Comparison of ENCODE assay signal across 18 cellular contexts in genomic region chr7:120180221-120180620, GRCh38.
DNase-seq lines count a peak whose midpoint lies in the region; ATAC-seq and TF ChIP-seq lines count a peak whose summit lies in the region.
"Had no signal": no experiment of that assay in that cellular context is flagged by ENCODE, and none has a peak within 500 bp of the region (broad histone marks: within the 10 kb centered on the region; RNA-seq: fewer than 3 reads in every experiment).

No MANE protein-coding gene starts in this region.

- TF ChIP-seq EP300 in gastroesophageal sphincter (IDR thresholded peaks at IDR 0.05): no peak

- intact Hi-C loops in ascending aorta (cut with DNase I): no loop called here
- intact Hi-C loops in tibial artery (cut with DNase I; ENCODE audit: low total_unique reads): no loop called here

- no peaks in the 10 kb centered on the region for H3K27me3 ChIP-seq in ascending aorta
- no peaks in the 10 kb centered on the region for H3K27me3 ChIP-seq in gastroesophageal sphincter
- H3K27me3 ChIP-seq in tibial artery: no peaks in the 10 kb centered on the region
- H3K27me3 ChIP-seq: Peyer's patch had no signal

- WGBS in gastroesophageal sphincter (ENCODE audit: low coverage in 1 of 2), 2 donors: 45 to 66% methylated on average over 2 of the region's 2 CpGs

- H3K9me3 ChIP-seq in ascending aorta (no peaks in the 10 kb centered on the region), gastroesophageal sphincter (no peaks in the 10 kb centered on the region), tibial artery (no peaks in the 10 kb centered on the region)
- H3K9me3 ChIP-seq: Caco-2, HAP-1, Peyer's patch had no signal

- peak; percentile 39 for ATAC-seq in gastroesophageal sphincter
- no peak for ATAC-seq in HG03432 (IDR thresholded peaks at IDR 0.05; ENCODE audit: unreplicated experiment)
- ATAC-seq: Right ventricle myocardium inferior had no signal

- H3K27ac ChIP-seq in ascending aorta: peak overlapping the region; percentile 15 to 48
- H3K27ac ChIP-seq in gastroesophageal sphincter: no peak overlapping the region
- H3K27ac ChIP-seq in tibial artery: peak overlapping the region; percentile 6 to 48
- H3K27ac ChIP-seq: KMS-11, Peyer's patch, SK-N-MC had no signal

- peak; percentile 14 for DNase-seq in AG10803 (ENCODE audit: low read depth)
- no peak for DNase-seq in ascending aorta (ENCODE audit: low spot score in 2 of 2)
- DNase-seq in tibial artery: no peak
- no peak for DNase-seq in GM10266 (ENCODE audit: extremely low spot score)
- no peak for DNase-seq in NCI-H1694 (lab: John Stamatoyannopoulos, UW)
- DNase-seq: Caco-2; CD4-positive, CD25-positive, alpha-beta regulatory T cell; DMS153; NCI-H1092; NCI-H146; NCI-H524; Peyer's patch had no signal

- H3K4me1 ChIP-seq in ascending aorta (no peaks in the 10 kb centered on the region), gastroesophageal sphincter (peaks cover 0 to 5% (median 0%) of the 10 kb centered on the region in 3 donors), tibial artery (peaks cover 0 to 42% (median 13%) of the 10 kb centered on the region in 4 donors)
- H3K4me1 ChIP-seq: Caco-2, HAP-1, Peyer's patch had no signal

- H3K4me3 ChIP-seq in AG10803 (ENCODE audit: low read length): no peak overlapping the region
- no peak overlapping the region for H3K4me3 ChIP-seq in ascending aorta
- H3K4me3 ChIP-seq in gastroesophageal sphincter: no peak overlapping the region
- no peak overlapping the region for H3K4me3 ChIP-seq in tibial artery
- H3K4me3 ChIP-seq: HAP-1, Peyer's patch, SK-N-MC had no signal

- H3K36me3 ChIP-seq in ascending aorta (no peaks in the 10 kb centered on the region), gastroesophageal sphincter (no peaks in the 10 kb centered on the region), tibial artery (no peaks in the 10 kb centered on the region)
- H3K36me3 ChIP-seq: HAP-1, Peyer's patch had no signal

- TF ChIP-seq CTCF in AG10803 (conservative IDR thresholded peaks at IDR 0.05; ENCODE audit: low read length) (no peak), ascending aorta (IDR thresholded peaks at IDR 0.05) (no peak), gastroesophageal sphincter (IDR thresholded peaks at IDR 0.05) (no peak), tibial artery (IDR thresholded peaks at IDR 0.05) (no peak), GM10266 (IDR thresholded peaks at IDR 0.05; ENCODE audit: control insufficient read depth, insufficient read depth, low read depth, missing control alignments) (no peak)

- no peak for TF ChIP-seq POLR2A in gastroesophageal sphincter (IDR thresholded peaks at IDR 0.05)

Comparison
In these comparisons a context has a peak if more than half of its experiments do, and no peak if none do; other contexts are left out.
1. H3K27ac ChIP-seq: peak in ascending aorta (2 of 2) and tibial artery (2 of 2); none in gastroesophageal sphincter (0 of 4).